In the genomic region with DNA sequence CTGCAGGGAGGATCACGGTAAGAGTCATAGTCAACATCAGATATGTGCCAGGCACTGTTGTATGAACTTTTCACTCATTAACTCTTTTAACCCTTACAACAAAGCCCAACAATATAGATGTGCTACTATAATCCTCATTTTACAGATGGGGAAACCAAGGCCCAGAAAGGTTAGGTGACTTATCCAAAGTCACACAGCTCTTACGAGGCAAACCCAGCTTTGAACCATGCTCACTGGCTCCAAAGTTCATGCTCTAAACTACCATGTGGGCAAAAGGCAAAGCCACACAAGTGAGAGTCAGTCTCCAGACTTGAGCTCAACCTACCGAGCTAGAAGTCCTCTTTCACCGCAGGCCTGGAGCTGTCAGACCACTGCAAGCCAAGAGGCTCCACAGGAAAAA, we compare ENCODE assay signal across 19 cellular contexts.
"Had no signal": no experiment of that assay in that cellular context is flagged by ENCODE, and none has a peak within 500 bp of the region (broad histone marks: within the 10 kb centered on the region; RNA-seq: fewer than 3 reads in every experiment).

No MANE protein-coding gene starts in this region.

- H3K4me3 ChIP-seq: left ventricle myocardium inferior, lung, ovary, thoracic aorta, transverse colon had no signal

- H3K4me3 Mint-ChIP-seq: dendritic cell treated with granulocyte-macrophage colony-stimulating factor and Interleukin-4, amounts not matched to agents 40 ng/mL and 50 ng/mL, for 4 days; immature natural killer cell; naive thymus-derived CD4-positive, alpha-beta T cell; stimulated activated memory B cell treated with anti-CD40 and anti-IgM and Interleukin-4, amounts not matched to agents 10 μg/mL and 1 μg/mL and 100 μg/mL, for 72 hours; stimulated activated naive CD8-positive, alpha-beta T cell treated with anti-CD3 and anti-CD28 coated beads, Interleukin-15, Interleukin-2, amounts not matched to agents 100 ng/mL and 50 ng/mL, for 24 hours had no signal

- H3K4me1 ChIP-seq: foreskin keratinocyte, transverse colon had no signal

- H3K9me3 ChIP-seq: ovary, transverse colon had no signal

- H3K36me3 ChIP-seq: left ventricle myocardium inferior, ovary, thoracic aorta, transverse colon had no signal

- H3K27me3 ChIP-seq: ovary, transverse colon had no signal

- H3K27ac ChIP-seq: foreskin keratinocyte, left ventricle myocardium inferior, ovary, thoracic aorta, transverse colon had no signal

- DNase-seq: effector memory CD8-positive, alpha-beta T cell; foreskin keratinocyte; immature natural killer cell; left cardiac atrium; left ventricle myocardium inferior; mesenchymal stem cell; midbrain; naive thymus-derived CD4-positive, alpha-beta T cell; ovary; right cardiac atrium; stimulated activated CD4-positive, alpha-beta T cell treated with anti-CD3 and anti-CD28 coated beads, Interleukin-4, amount 100 ng/mL, for 1 hour; stimulated activated CD8-positive, alpha-beta memory T cell treated with anti-CD3 and anti-CD28 coated beads, Interleukin-4, amount 100 ng/mL, for 48 hours; transverse colon had no signal

- H3K27me3 Mint-ChIP-seq: stimulated activated naive CD8-positive, alpha-beta T cell treated with anti-CD3 and anti-CD28 coated beads, Interleukin-15, Interleukin-2, amounts not matched to agents 100 ng/mL and 50 ng/mL, for 24 hours had no signal

- H3K27ac Mint-ChIP-seq: dendritic cell treated with granulocyte-macrophage colony-stimulating factor and Interleukin-4, amounts not matched to agents 40 ng/mL and 50 ng/mL, for 4 days; immature natural killer cell; naive thymus-derived CD4-positive, alpha-beta T cell; progenitor cell of endocrine pancreas; stimulated activated memory B cell treated with anti-CD40 and anti-IgM and Interleukin-4, amounts not matched to agents 10 μg/mL and 1 μg/mL and 100 μg/mL, for 72 hours; stimulated activated naive CD8-positive, alpha-beta T cell treated with anti-CD3 and anti-CD28 coated beads, Interleukin-15, Interleukin-2, amounts not matched to agents 100 ng/mL and 50 ng/mL, for 24 hours had no signal
